ENCODE assay signal across 9 cellular contexts in the genomic region with DNA sequence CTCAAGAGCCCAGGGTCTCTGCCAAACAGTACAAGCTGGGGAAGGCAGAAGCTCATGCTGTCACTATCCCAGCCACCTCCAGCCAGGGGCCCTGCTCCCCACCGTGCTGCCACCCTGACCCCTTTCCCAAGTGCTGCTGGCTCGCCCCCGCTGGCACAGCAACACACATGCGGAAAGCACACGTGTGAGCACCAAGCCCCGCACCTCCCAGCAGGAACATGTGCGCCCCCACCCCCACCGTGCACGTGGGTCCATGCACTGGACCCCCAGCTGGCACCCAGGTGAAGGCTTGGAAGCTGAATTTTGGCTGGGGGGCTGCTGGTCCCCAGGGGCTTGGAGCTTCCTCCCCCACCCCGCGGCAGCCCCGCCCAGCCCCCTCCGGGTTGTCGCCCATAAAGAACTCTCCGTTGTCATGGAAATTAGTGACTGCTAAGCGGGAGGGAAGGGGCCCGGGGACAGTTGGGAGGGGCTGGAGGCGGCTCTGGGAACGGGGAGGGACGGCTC. TPM values are rescaled to one million over a fixed set of nuclear protein-coding genes. Genes with fewer than 3 reads are reported as not detected.
DNase-seq lines count a peak whose midpoint lies in the region; ATAC-seq and TF ChIP-seq lines count a peak whose summit lies in the region.
"Had no signal": no experiment of that assay in that cellular context is flagged by ENCODE, and none has a peak within 500 bp of the region (broad histone marks: within the 10 kb centered on the region; RNA-seq: fewer than 3 reads in every experiment).

No MANE protein-coding gene starts in this region.

- H3K36me3 ChIP-seq in HUES64 (ENCODE audit: insufficient read depth, low read length) (no peaks in the 10 kb centered on the region), parathyroid adenoma (ENCODE audit: control insufficient read depth, insufficient read depth, low read length) (no peaks in the 10 kb centered on the region)

- H3K4me2 ChIP-seq in parathyroid adenoma (ENCODE audit: low read length), result peak overlapping the region; percentile 4

- H3K27ac ChIP-seq in HUES64 (ENCODE audit: low read depth, low read length) (peak overlapping the region; percentile 75; the same call in 1 of the 2 replicates), caudate nucleus (ENCODE audit: low read depth, low read length) (peak overlapping the region; percentile 26), parathyroid adenoma (no peak overlapping the region)

- peak; percentile 26 for DNase-seq in DMS53 (lab: John Stamatoyannopoulos, UW)
- no peak for DNase-seq in DMS53 treated with DMSO at 0.1 percent for 48 hours (lab: John Stamatoyannopoulos, UW; ENCODE audit: unreplicated experiment)
- DNase-seq in caudate nucleus (lab: John Stamatoyannopoulos, UW), result peak in 31 of 61 donors; percentile 13 to 73 (median 50)
- DNase-seq in DMS153 treated with DMSO at 0.1 percent for 48 hours (lab: John Stamatoyannopoulos, UW; ENCODE audit: unreplicated experiment), result no peak
- DNase-seq: NCI-H1417 treated with DMSO at 0.1 percent for 48 hours had no signal

- peak overlapping the region; percentile 74 for H2AFZ ChIP-seq in parathyroid adenoma

- H3K9me3 ChIP-seq in HUES64 (ENCODE audit: insufficient read depth, low read depth, low read length) (no peaks in the 10 kb centered on the region), parathyroid adenoma (ENCODE audit: control insufficient read depth, low read length) (no peaks in the 10 kb centered on the region)

- peak overlapping the region; percentile 68 for H3K4me3 ChIP-seq in HUES64 (ENCODE audit: low read length)
- no peak overlapping the region for H3K4me3 ChIP-seq in parathyroid adenoma (ENCODE audit: low read depth, low read length)

- H3K4me1 ChIP-seq in HUES64 (ENCODE audit: insufficient read depth, low read length), result peaks cover 21% of the 10 kb centered on the region
- peaks cover 3% of the 10 kb centered on the region for H3K4me1 ChIP-seq in parathyroid adenoma

- peaks cover 18% of the 10 kb centered on the region for H3K27me3 ChIP-seq in HUES64 (ENCODE audit: insufficient read depth, low read length)
- H3K27me3 ChIP-seq in parathyroid adenoma (ENCODE audit: control insufficient read depth, insufficient read depth, low read length), result peaks cover 12% of the 10 kb centered on the region

- no peak for TF ChIP-seq CTCF in parathyroid adenoma (IDR thresholded peaks at IDR 0.05)

- under 1% methylated on average over 18 of the region's 20 CpGs for whole genome bisulfite sequencing in HUES64

- ATAC-seq in HG02759 (IDR thresholded peaks at IDR 0.05; ENCODE audit: unreplicated experiment) (no peak), HG03571 (IDR thresholded peaks at IDR 0.05; ENCODE audit: unreplicated experiment) (no peak)

- peak overlapping the region; percentile 54; the same call in 1 of the 2 replicates for H3K9ac ChIP-seq in HUES64 (ENCODE audit: low read depth, low read length)
- H3K9ac ChIP-seq in parathyroid adenoma, result no peak overlapping the region

- H3K79me2 ChIP-seq in parathyroid adenoma, result no peaks in the 10 kb centered on the region

RNA-seq across cellular contexts. Expression of a gene that starts 0.7 kb away (rescaled TPM):
- 44.8 TPM for polyA plus RNA-seq in HUES64 (2013, experiment 1 of 2)
- polyA plus RNA-seq in HUES64 (2013, experiment 2 of 2), result 39.2 TPM

RNA-seq across cellular contexts. Expression of a gene that starts 12.6 kb away (rescaled TPM):
- 18.4 TPM for polyA plus RNA-seq in HUES64 (2013, experiment 1 of 2)
- polyA plus RNA-seq in HUES64 (2013, experiment 2 of 2), result 19.6 TPM

RNA-seq across cellular contexts. Expression of a gene that starts 34.7 kb away (rescaled TPM):
- 2.3 TPM for polyA plus RNA-seq in HUES64 (2013, experiment 1 of 2)
- 1.3 TPM for polyA plus RNA-seq in HUES64 (2013, experiment 2 of 2)

RNA-seq across cellular contexts. Expression of a gene that starts 55.2 kb away (rescaled TPM):
- polyA plus RNA-seq in HUES64 (2013, experiment 1 of 2), result 0.40 TPM
- 0.76 TPM for polyA plus RNA-seq in HUES64 (2013, experiment 2 of 2)

Comparison
In these comparisons a context has a peak if more than half of its experiments do, and no peak if none do; other contexts are left out.
1. DNase-seq: peak in DMS53 (single experiment) and caudate nucleus (31 of 61); none in DMS53 treated with DMSO at 0.1 percent for 48 hours (single experiment) and DMS153 treated with DMSO at 0.1 percent for 48 hours (single experiment).